ENCODE assay signal across 19 cellular contexts in the genomic region with DNA sequence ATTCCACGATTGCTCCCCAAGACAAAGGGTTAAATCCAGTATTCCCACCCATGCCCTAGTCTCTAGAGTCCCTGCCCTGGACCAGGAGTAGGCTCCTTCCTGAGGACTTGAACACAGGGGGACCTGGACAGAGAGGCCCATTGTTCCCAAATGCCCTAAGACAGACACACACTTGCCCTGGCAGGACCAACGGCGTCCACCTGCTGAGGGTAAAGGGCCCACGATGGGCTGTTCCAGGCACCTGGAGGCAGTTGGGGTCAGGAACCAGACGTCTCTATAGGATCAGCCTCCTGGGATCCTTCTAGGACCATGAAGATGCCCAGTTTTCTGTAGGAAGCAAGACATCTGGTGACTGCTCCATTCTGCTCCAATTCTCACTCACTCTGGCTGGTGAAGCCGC. TPM values are rescaled to one million over a fixed set of nuclear protein-coding genes. Genes with fewer than 3 reads are reported as not detected.
A peak's percentile ranks its signal among the peaks of the same experiment; 100 is the strongest.
DNase-seq lines count a peak whose midpoint lies in the region; ATAC-seq and TF ChIP-seq lines count a peak whose summit lies in the region.
"Had no signal": no experiment of that assay in that cellular context is flagged by ENCODE, and none has a peak within 500 bp of the region (broad histone marks: within the 10 kb centered on the region; RNA-seq: fewer than 3 reads in every experiment).

No MANE protein-coding gene starts in this region.

- intact Hi-C loops in cardiac septum (cut with DNase I) (no loop called here), left ventricle myocardium inferior (cut with micrococcal nuclease) (no loop called here), sigmoid colon (cut with DNase I) (no loop called here)

- H3K27me3 ChIP-seq in left ventricle myocardium inferior (ENCODE audit: low read depth) (peaks cover 8% of the 10 kb centered on the region), sigmoid colon (no peaks in the 10 kb centered on the region)
- H3K27me3 ChIP-seq: BE2C had no signal

- peak; percentile 73 for DNase-seq in cardiac septum (ENCODE audit: low spot score)
- no peak for DNase-seq in left ventricle myocardium inferior
- DNase-seq in mesenteric fat pad (ENCODE audit: low spot score) = peak; percentile 28
- peak; percentile 32 for DNase-seq in sigmoid colon
- DNase-seq in RKO (ENCODE audit: low spot score) = no peak
- DNase-seq: BE2C; C1 segment of cervical spinal cord; CD4-positive, alpha-beta T cell; DMS153; DMS79; GDM1; H9 had no signal

- WGBS in sigmoid colon, 2 donors = 83 to 87% methylated on average over 6 of the region's 6 CpGs

- ATAC-seq in HG03159 (IDR thresholded peaks at IDR 0.05; ENCODE audit: unreplicated experiment) = no peak
- no peak for ATAC-seq in GM21619 (IDR thresholded peaks at IDR 0.05; ENCODE audit: unreplicated experiment)

- no peaks in the 10 kb centered on the region for H3K4me1 ChIP-seq in left ventricle myocardium inferior
- H3K4me1 ChIP-seq in sigmoid colon = no peaks in the 10 kb centered on the region
- H3K4me1 ChIP-seq: BE2C, Caco-2 had no signal

- no peaks in the 10 kb centered on the region for H3K9me3 ChIP-seq in left ventricle myocardium inferior (replicated peaks)
- no peaks in the 10 kb centered on the region for H3K9me3 ChIP-seq in sigmoid colon
- H3K9me3 ChIP-seq: BE2C, Caco-2 had no signal

- TF ChIP-seq CTCF in left ventricle myocardium inferior (IDR thresholded peaks at IDR 0.05; ENCODE audit: borderline replicate concordance) (no peak), sigmoid colon (IDR thresholded peaks at IDR 0.05) (no peak)

- TF ChIP-seq EP300 in sigmoid colon (IDR thresholded peaks at IDR 0.05) = no peak

- H3K27ac ChIP-seq in left ventricle myocardium inferior (replicated peaks) (no peak overlapping the region), sigmoid colon (no peak overlapping the region)

- H3K36me3 ChIP-seq in left ventricle myocardium inferior (no peaks in the 10 kb centered on the region), sigmoid colon (no peaks in the 10 kb centered on the region)
- H3K36me3 ChIP-seq: BE2C had no signal

- H3K4me3 ChIP-seq in left ventricle myocardium inferior (no peak overlapping the region), sigmoid colon (no peak overlapping the region)

- TF ChIP-seq POLR2A in sigmoid colon (IDR thresholded peaks at IDR 0.05) = no peak

RNA-seq across cellular contexts. Expression of gene TNFRSF13B, which starts 39.3 kb away (rescaled TPM):
- total RNA-seq in cardiac septum = not detected
- total RNA-seq in left ventricle myocardium inferior = not detected
- not detected for total RNA-seq in mesenteric fat pad
- not detected for total RNA-seq in sigmoid colon
- 10 to 100 TPM in 1 of 3 donors, not detected in 2; 15.2 TPM for polyA plus RNA-seq in sigmoid colon
- total RNA-seq: A172; Caco-2; CD4-positive, alpha-beta T cell; Daoy; H1; HT-29 had no signal
- polyA plus RNA-seq: H1 had no signal

Comparison
In these comparisons a context has a peak if more than half of its experiments do, and no peak if none do; other contexts are left out.
1. DNase-seq: peak in cardiac septum (single experiment), mesenteric fat pad (single experiment) and sigmoid colon (single experiment); none in left ventricle myocardium inferior (single experiment) and RKO (single experiment).